Comparison of ENCODE assay signal across 35 cellular contexts in genomic region chr10:113713297-113713982, GRCh38. TPM values are rescaled to one million over a fixed set of nuclear protein-coding genes. Genes with fewer than 3 reads are reported as not detected.
"Had no signal": no experiment of that assay in that cellular context is flagged by ENCODE, and none has a peak within 500 bp of the region (broad histone marks: within the 10 kb centered on the region; RNA-seq: fewer than 3 reads in every experiment).

No MANE protein-coding gene starts in this region.

- H3K4me1 ChIP-seq: psoas muscle had no signal

- H3K36me3 ChIP-seq: pancreas, thoracic aorta, vagina had no signal

- FAIRE-seq: kidney, pancreas had no signal

- H3K27me3 Mint-ChIP-seq: activated CD4-positive, alpha-beta T cell treated with anti-CD3 and anti-CD28 coated beads, Interleukin-2, amount 10 ng/mL, durations not matched to agents 7 days and 5 days; activated CD8-positive, alpha-beta T cell treated with anti-CD3 and anti-CD28 coated beads for 36 hours; activated naive CD8-positive, alpha-beta T cell; brain; memory B cell; naive thymus-derived CD8-positive, alpha-beta T cell had no signal

- H3K4me3 Mint-ChIP-seq: activated CD4-positive, alpha-beta T cell treated with anti-CD3 and anti-CD28 coated beads, Interleukin-2, amount 10 ng/mL, durations not matched to agents 7 days and 5 days; activated CD8-positive, alpha-beta T cell treated with anti-CD3 and anti-CD28 coated beads for 36 hours; activated naive CD8-positive, alpha-beta T cell; activated T-cell treated with anti-CD3 and anti-CD28 coated beads, Interleukin-2, amount 50 U/mL, for 4 hours; brain; immature natural killer cell; memory B cell; naive thymus-derived CD8-positive, alpha-beta T cell; neural crest cell had no signal

- H3K27ac Mint-ChIP-seq: activated CD4-positive, alpha-beta T cell treated with anti-CD3 and anti-CD28 coated beads, Interleukin-2, amount 10 ng/mL, durations not matched to agents 7 days and 5 days; activated CD8-positive, alpha-beta T cell treated with anti-CD3 and anti-CD28 coated beads for 36 hours; activated naive CD8-positive, alpha-beta T cell; immature natural killer cell; memory B cell; naive thymus-derived CD8-positive, alpha-beta T cell had no signal

- ATAC-seq: activated CD8-positive, alpha-beta T cell treated with anti-CD3 and anti-CD28 coated beads for 36 hours; activated T-cell treated with anti-CD3 and anti-CD28 coated beads, Interleukin-2, amount 50 U/mL, for 4 hours; gastroesophageal sphincter; naive thymus-derived CD8-positive, alpha-beta T cell; psoas muscle; right cardiac atrium; stimulated activated naive CD8-positive, alpha-beta T cell treated with anti-CD3 and anti-CD28 coated beads, Interleukin-15, Interleukin-2, amounts not matched to agents 100 U/mL and 50 U/mL, for 24 hours had no signal

- H3K27ac ChIP-seq: coronary artery, dorsolateral prefrontal cortex, gastroesophageal sphincter, hepatocyte, psoas muscle, thoracic aorta, upper lobe of left lung, vagina had no signal

- H3K9me3 ChIP-seq: gastroesophageal sphincter, pancreas, psoas muscle, thoracic aorta, upper lobe of left lung, vagina had no signal

- H3K4me3 ChIP-seq: coronary artery, dorsolateral prefrontal cortex, gastroesophageal sphincter, hepatocyte, pancreas, psoas muscle, thoracic aorta, upper lobe of left lung, vagina had no signal

- DNase-seq: activated CD4-positive, alpha-beta T cell treated with anti-CD3 and anti-CD28 coated beads for 1 hour; activated CD4-positive, alpha-beta T cell treated with anti-CD3 and anti-CD28 coated beads, Interleukin-2, amount 10 ng/mL, durations not matched to agents 7 days and 5 days; activated CD8-positive, alpha-beta T cell treated with anti-CD3 and anti-CD28 coated beads for 36 hours; activated naive CD4-positive, alpha-beta T cell treated with Interleukin-2 at 50 U/mL for 16 hours; activated T-cell treated with anti-CD3 and anti-CD28 coated beads, Interleukin-2, amount 50 U/mL, for 4 hours; anterior cingulate cortex; dorsolateral prefrontal cortex; effector memory CD4-positive, alpha-beta T cell; erythroblast; immature natural killer cell; kidney; midbrain; naive thymus-derived CD8-positive, alpha-beta T cell; nucleus accumbens; pancreas; psoas muscle; right cardiac atrium; stimulated activated CD4-positive, alpha-beta T cell treated with anti-CD3 and anti-CD28 coated beads, Interleukin-12 subunit alpha, Interleukin-12 subunit beta, amount 100 ng/mL, for 4 hours; stimulated activated CD4-positive, alpha-beta T cell treated with anti-CD3 and anti-CD28 coated beads, Interleukin-4, amount 100 ng/mL, for 1 hour; stimulated activated naive CD8-positive, alpha-beta T cell treated with anti-CD3 and anti-CD28 coated beads, Interleukin-15, Interleukin-2, amounts not matched to agents 100 U/mL and 50 U/mL, for 24 hours; T-helper 2 cell; upper lobe of left lung had no signal

- H3K9me3 Mint-ChIP-seq: activated CD8-positive, alpha-beta T cell treated with anti-CD3 and anti-CD28 coated beads for 36 hours; activated T-cell treated with anti-CD3 and anti-CD28 coated beads, Interleukin-2, amount 50 U/mL, for 4 hours; immature natural killer cell; memory B cell; naive thymus-derived CD8-positive, alpha-beta T cell had no signal

- H3K27me3 ChIP-seq: dorsolateral prefrontal cortex, gastroesophageal sphincter, hepatocyte, pancreas, upper lobe of left lung, vagina had no signal

RNA-seq across cellular contexts. Expression of gene PLEKHS1, which starts 38.0 kb away (rescaled TPM):
- total RNA-seq: activated CD8-positive, alpha-beta T cell treated with anti-CD3 and anti-CD28 coated beads for 36 hours; activated T-cell treated with anti-CD3 and anti-CD28 coated beads, Interleukin-2, amount 50 U/mL, for 4 hours; cardiac septum; cerebellum; fibroblast of lung; naive thymus-derived CD8-positive, alpha-beta T cell; neural crest cell; psoas muscle; right cardiac atrium; vagina had no signal
- polyA plus RNA-seq: fibroblast of lung; hepatocyte; immature natural killer cell; naive thymus-derived CD8-positive, alpha-beta T cell; right cardiac atrium had no signal

RNA-seq across cellular contexts. Expression of gene NRAP, which starts 49.6 kb away (rescaled TPM):
- total RNA-seq: activated CD4-positive, alpha-beta T cell treated with anti-CD3 and anti-CD28 coated beads, Interleukin-2, amount 10 ng/mL, durations not matched to agents 7 days and 5 days; activated CD8-positive, alpha-beta T cell treated with anti-CD3 and anti-CD28 coated beads for 36 hours; activated T-cell treated with anti-CD3 and anti-CD28 coated beads, Interleukin-2, amount 50 U/mL, for 4 hours; fibroblast of lung; hepatocyte; kidney; naive thymus-derived CD8-positive, alpha-beta T cell; neural crest cell; subcutaneous adipose tissue; thoracic aorta; vagina had no signal
- polyA plus RNA-seq: fibroblast of lung; immature natural killer cell; naive thymus-derived CD8-positive, alpha-beta T cell had no signal
